In genomic region chr10:29470355-29470705, GRCh38 we compare ENCODE assay signal across 10 cellular contexts.
DNase-seq lines count a peak whose midpoint lies in the region; ATAC-seq, FAIRE-seq and TF ChIP-seq lines count a peak whose summit lies in the region.
"Had no signal": no experiment of that assay in that cellular context is flagged by ENCODE, and none has a peak within 500 bp of the region (broad histone marks: within the 10 kb centered on the region; RNA-seq: fewer than 3 reads in every experiment).

No MANE protein-coding gene starts in this region.

- H2AFZ ChIP-seq in OCI-LY7 (ENCODE audit: low read length): peak overlapping the region; percentile 63

- peak; percentile 5 for DNase-seq in DMS 273 (lab: John Stamatoyannopoulos, UW; ENCODE audit: unreplicated experiment)
- no peak for DNase-seq in DMS 273 treated with DMSO at 0.1 percent for 48 hours (lab: John Stamatoyannopoulos, UW)
- peak; percentile 47 for DNase-seq in OCI-LY7 (ENCODE audit: low spot score)
- DNase-seq in fibroblast of villous mesenchyme (ENCODE audit: low read depth): no peak
- peak in 1 of 2 donors; percentile 61 for DNase-seq in gastrocnemius medialis
- DNase-seq in G401 (ENCODE audit: low spot score): no peak
- no peak for DNase-seq in RCC 7860 (ENCODE audit: low spot score)
- DNase-seq: activated CD4-positive, CD25-positive, alpha-beta regulatory T cell treated with anti-CD3 and anti-CD28 coated beads, Interleukin-2, amount 50 U/mL, for 72 hours had no signal

- no peak overlapping the region for H3K4me2 ChIP-seq in OCI-LY7 (ENCODE audit: low read length)

- intact Hi-C loops in OCI-LY7 (cut with micrococcal nuclease; ENCODE audit: unreplicated experiment): loop anchor here (1.0 kb wide), 1 partner anchor 26 kb away; no protein-coding TSS in a partner anchor
- intact Hi-C loops in gastrocnemius medialis (cut with DNase I; ENCODE audit: low total_unique reads): no loop called here

- H3K4me3 ChIP-seq in OCI-LY7 (ENCODE audit: low read depth, low read length, poor library complexity, severe bottlenecking): no peak overlapping the region
- no peak overlapping the region for H3K4me3 ChIP-seq in fibroblast of villous mesenchyme (ENCODE audit: low read depth, low read length)
- H3K4me3 ChIP-seq in gastrocnemius medialis: no peak overlapping the region

- no peaks in the 10 kb centered on the region for H3K9me3 ChIP-seq in OCI-LY7 (ENCODE audit: low read length)
- no peaks in the 10 kb centered on the region for H3K9me3 ChIP-seq in gastrocnemius medialis

- CTCF ChIA-PET in OCI-LY7 (lab: Charles Lee; ENCODE audit: unreplicated experiment): no interaction called here

- H3K4me1 ChIP-seq in OCI-LY7 (ENCODE audit: insufficient read depth, low read length, poor library complexity, severe bottlenecking) (peaks cover 11% of the 10 kb centered on the region), gastrocnemius medialis (peaks cover 65 to 74% of the 10 kb centered on the region in 2 donors)

- H4K20me1 ChIP-seq in OCI-LY7 (ENCODE audit: insufficient read depth, low read length): no peaks in the 10 kb centered on the region

- POLR2A ChIA-PET in OCI-LY7 (lab: Charles Lee): interaction anchor here (1.5 kb wide), 1 partner anchor 12 kb away, joined by 9 read pairs; no protein-coding TSS in a partner anchor

- in situ Hi-C loops in gastrocnemius medialis (cut with MboI; ENCODE audit: low sequenced_read_pairs in 4 of 4) (no loop called here), G401 (cut with HindIII; ENCODE audit: low sequenced_read_pairs) (no loop called here)

- ATAC-seq in gastrocnemius medialis (peak in 1 of 2 donors; percentile 4), esophagus mucosa (no peak)

- no peaks in the 10 kb centered on the region for H3K9me2 ChIP-seq in OCI-LY7 (ENCODE audit: insufficient read depth, low read length)

- TF ChIP-seq CTCF in OCI-LY7 (conservative IDR thresholded peaks at IDR 0.05; ENCODE audit: low read length) (peak; percentile 88), fibroblast of villous mesenchyme (IDR thresholded peaks at IDR 0.05; ENCODE audit: insufficient read depth, low read depth, low read length) (peak; percentile 44), gastrocnemius medialis (IDR thresholded peaks at IDR 0.05 in 4 of 5, conservative IDR thresholded peaks at IDR 0.05 in 1 of 5) (peak; percentile 12 to 62 (median 59))

- TF ChIP-seq POLR2A in gastrocnemius medialis (IDR thresholded peaks at IDR 0.05): no peak

- H3K27me3 ChIP-seq in gastrocnemius medialis: no peaks in the 10 kb centered on the region

- H3K36me3 ChIP-seq in OCI-LY7 (ENCODE audit: insufficient read depth, low read length): no peaks in the 10 kb centered on the region
- H3K36me3 ChIP-seq in gastrocnemius medialis: peaks cover 0 to 94% of the 10 kb centered on the region in 2 donors

- FAIRE-seq in RCC 7860 (lab: Jason Lieb, UNC): no peak
- FAIRE-seq: A204.1 had no signal

- H3K27ac ChIP-seq in OCI-LY7 (ENCODE audit: low read depth, low read length, poor library complexity, severe bottlenecking): no peak overlapping the region
- peak overlapping the region; percentile 69 to 86 (median 82) for H3K27ac ChIP-seq in gastrocnemius medialis

- H3K79me2 ChIP-seq in OCI-LY7 (ENCODE audit: insufficient read depth, low read depth, low read length): no peaks in the 10 kb centered on the region

- BruUV-seq in OCI-LY7 (replicated peaks; lab: Mats Ljungman, UMichigan): no TSS peak

Comparison
In these comparisons a context has a peak if more than half of its experiments do, and no peak if none do; other contexts are left out.
1. DNase-seq: peak in DMS 273 (single experiment) and OCI-LY7 (single experiment); none in DMS 273 treated with DMSO at 0.1 percent for 48 hours (single experiment), fibroblast of villous mesenchyme (single experiment), G401 (single experiment) and RCC 7860 (single experiment).
2. Peak in every context shown above with its lines, with median percentiles within 50 percentile points of each other: CTCF ChIP-seq.